Comparison of ENCODE assay signal across 8 cellular contexts in genomic region chr19:40609561-40610395, GRCh38. TPM values are rescaled to one million over a fixed set of nuclear protein-coding genes. Genes with fewer than 3 reads are reported as not detected.
DNase-seq lines count a peak whose midpoint lies in the region; ATAC-seq and TF ChIP-seq lines count a peak whose summit lies in the region.

No MANE protein-coding gene starts in this region.

- H2AFZ ChIP-seq in parathyroid adenoma = peak overlapping the region; percentile 65

- peak; percentile 79 for DNase-seq in SIG-M5 treated with dmso at 0.1 percent for 504 hours (lab: John Stamatoyannopoulos, UW; ENCODE audit: unreplicated experiment)
- no peak for DNase-seq in SIG-M5 (lab: John Stamatoyannopoulos, UW)
- DNase-seq in SHP77 (lab: John Stamatoyannopoulos, UW) = peak; percentile 88 to 94
- DNase-seq in activated gamma-delta T cell treated with Interleukin-2 at 50 U/mL for 16 hours = peak; percentile 83
- peak; percentile 67 for DNase-seq in globus pallidus (ENCODE audit: low spot score)
- DNase-seq in tibial nerve (ENCODE audit: low spot score in 2 of 2) = peak; percentile 91 to 95

- TF ChIP-seq EP300 in tibial nerve (IDR thresholded peaks at IDR 0.05) = no peak

- H3K4me3 ChIP-seq in parathyroid adenoma (ENCODE audit: low read depth, low read length) (peak overlapping the region; percentile 62), tibial nerve (peak overlapping the region; percentile 36 to 56 (median 50))

- peak overlapping the region; percentile 52 for H3K27ac ChIP-seq in parathyroid adenoma
- peak overlapping the region; percentile 69 to 95 (median 94) for H3K27ac ChIP-seq in tibial nerve

- H3K36me3 ChIP-seq in parathyroid adenoma (ENCODE audit: control insufficient read depth, insufficient read depth, low read length) = no peaks in the 10 kb centered on the region
- peaks cover 0 to 20% (median 0%) of the 10 kb centered on the region in 3 donors for H3K36me3 ChIP-seq in tibial nerve

- WGBS in tibial nerve, 2 donors = 3 to 6% methylated on average over 21 to 36 of the region's 50 CpGs

- H3K27me3 ChIP-seq in parathyroid adenoma (ENCODE audit: control insufficient read depth, insufficient read depth, low read length) (no peaks in the 10 kb centered on the region), tibial nerve (no peaks in the 10 kb centered on the region)

- peak overlapping the region; percentile 91 for H3K4me2 ChIP-seq in parathyroid adenoma (ENCODE audit: low read length)

- H3K9ac ChIP-seq in parathyroid adenoma = no peak overlapping the region

- peak in 1 of 2 donors; percentile 46 for TF ChIP-seq POLR2A in tibial nerve (IDR thresholded peaks at IDR 0.05)

- TF ChIP-seq CTCF in parathyroid adenoma (IDR thresholded peaks at IDR 0.05) (no peak), tibial nerve (IDR thresholded peaks at IDR 0.05) (no peak)

- H3K9me3 ChIP-seq in parathyroid adenoma (ENCODE audit: control insufficient read depth, low read length) (no peaks in the 10 kb centered on the region), tibial nerve (no peaks in the 10 kb centered on the region)

- H3K79me2 ChIP-seq in parathyroid adenoma = no peaks in the 10 kb centered on the region

- H3K4me1 ChIP-seq in parathyroid adenoma = peaks cover 11% of the 10 kb centered on the region
- H3K4me1 ChIP-seq in tibial nerve = peaks cover 0 to 98% (median 54%) of the 10 kb centered on the region in 4 donors

- ATAC-seq in HG03175 (IDR thresholded peaks at IDR 0.05; ENCODE audit: unreplicated experiment) = peak; percentile 48

RNA-seq across cellular contexts. Expression of gene LTBP4, which starts 8.6 kb away (rescaled TPM):
- 1,000 to 10,000 TPM in 2 of 4 donors, 100 to 1,000 TPM in 2; 851 to 1,504 (median 1,156) TPM for total RNA-seq in tibial nerve

RNA-seq across cellular contexts. Expression of gene SHKBP1, which starts 33.1 kb away (rescaled TPM):
- 100 to 1,000 TPM in 1 of 4 donors, 10 to 100 TPM in 3; 40.8 to 129 (median 51.2) TPM for total RNA-seq in tibial nerve
